In genomic region chr2:26245231-26245732, GRCh38 we compare ENCODE assay signal across 1 cellular context.
TF ChIP-seq lines count a peak whose summit lies in the region.

No MANE protein-coding gene starts in this region.

TF ChIP-seq in GM23338, 12 proteins besides CTCF, POLR2A, EP300 and RAD21 (continued from another document):
- TF ChIP-seq REST (IDR thresholded peaks at IDR 0.05; ENCODE audit: unreplicated experiment) (no peak), ZNF462 (CRISPR knock-in tag; IDR thresholded peaks at IDR 0.05) (no peak), ETS1 (IDR thresholded peaks at IDR 0.05) (no peak)
